Comparison of ENCODE assay signal across 13 cellular contexts in the genomic region with DNA sequence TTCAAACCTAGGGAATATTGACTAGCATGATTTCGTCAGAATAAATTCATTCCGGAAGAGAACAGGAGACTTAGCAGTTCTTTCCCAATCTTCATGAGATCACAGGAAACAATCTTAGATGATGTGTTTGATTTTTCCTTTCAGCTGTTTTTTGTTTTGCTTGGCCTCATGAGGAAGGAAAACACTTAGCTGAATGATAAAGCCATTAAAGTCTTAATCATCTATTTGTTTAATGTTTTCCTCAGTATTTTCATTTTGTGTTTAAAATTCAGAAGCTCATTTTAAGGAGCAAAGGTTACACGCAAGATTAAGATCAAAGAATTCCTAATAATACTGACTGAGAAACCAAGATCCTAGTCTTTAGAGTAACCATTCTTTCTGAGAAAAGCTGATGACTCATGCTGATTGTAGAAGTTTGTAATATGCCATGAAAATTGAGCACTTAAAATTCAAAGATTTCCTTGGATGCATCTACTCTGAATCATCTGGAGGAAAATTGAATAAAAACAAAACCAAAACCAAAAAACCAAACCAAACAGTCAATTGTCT. TPM values are rescaled to one million over a fixed set of nuclear protein-coding genes. Genes with fewer than 3 reads are reported as not detected.
DNase-seq lines count a peak whose midpoint lies in the region; ATAC-seq, FAIRE-seq and TF ChIP-seq lines count a peak whose summit lies in the region.
"Had no signal": no experiment of that assay in that cellular context is flagged by ENCODE, and none has a peak within 500 bp of the region (broad histone marks: within the 10 kb centered on the region; RNA-seq: fewer than 3 reads in every experiment).

No MANE protein-coding gene starts in this region.

- 14 to 26% methylated on average over 3 of the region's 3 CpGs for WGBS in esophagus squamous epithelium, 2 donors
- WGBS in trophoblast cell (ENCODE audit: extremely low coverage, insufficient coverage, insufficient read length): no CpG with 5 or more reads among the region's 3 CpGs
- WGBS in testis, 2 donors: 80 to 87% methylated on average over 3 of the region's 3 CpGs

- H2AK5ac ChIP-seq in trophoblast cell (ENCODE audit: low read length): no peak overlapping the region

- H3K23ac ChIP-seq in trophoblast cell (ENCODE audit: low read length): no peak overlapping the region

- H3K9me3 ChIP-seq in esophagus squamous epithelium (no peaks in the 10 kb centered on the region), trophoblast cell (ENCODE audit: insufficient read depth, low read depth, low read length) (no peaks in the 10 kb centered on the region), testis (no peaks in the 10 kb centered on the region)
- H3K9me3 ChIP-seq: thyroid gland had no signal

- no peaks in the 10 kb centered on the region for H3K27me3 Mint-ChIP-seq in activated CD4-positive, alpha-beta T cell treated with anti-CD3 and anti-CD28 coated beads, Interleukin-2, amount 10 ng/mL, durations not matched to agents 7 days and 5 days
- H3K27me3 Mint-ChIP-seq: activated naive CD4-positive, alpha-beta T cell treated with anti-CD3 and anti-CD28 coated beads, Interleukin-2, amount 10 ng/mL, durations not matched to agents 7 days and 5 days had no signal

- H4K91ac ChIP-seq in trophoblast cell (ENCODE audit: low read depth, low read length): no peak overlapping the region

- POLR2A ChIA-PET in activated CD4-positive, alpha-beta T cell treated with anti-CD3 and anti-CD28 coated beads, Interleukin-2, amount 10 ng/mL, durations not matched to agents 7 days and 5 days (lab: Charles Lee): interaction anchor here (0.6 to 1.0 kb wide), 2 partner anchors 15 to 27 kb away, joined by 3 read pairs; no protein-coding TSS in a partner anchor

- no peak overlapping the region for H2BK120ac ChIP-seq in trophoblast cell (ENCODE audit: insufficient read depth, low read length, poor library complexity)

- no peak overlapping the region for H3K14ac ChIP-seq in trophoblast cell (ENCODE audit: low read length)

- H3K4me1 Mint-ChIP-seq in activated CD4-positive, alpha-beta T cell treated with anti-CD3 and anti-CD28 coated beads, Interleukin-2, amount 10 ng/mL, durations not matched to agents 7 days and 5 days: peaks cover 18% of the 10 kb centered on the region

- no peaks in the 10 kb centered on the region for H3K9me3 Mint-ChIP-seq in activated CD4-positive, alpha-beta T cell treated with anti-CD3 and anti-CD28 coated beads, Interleukin-2, amount 10 ng/mL, durations not matched to agents 7 days and 5 days
- H3K9me3 Mint-ChIP-seq: activated naive CD4-positive, alpha-beta T cell treated with anti-CD3 and anti-CD28 coated beads, Interleukin-2, amount 10 ng/mL, durations not matched to agents 7 days and 5 days had no signal

- peak overlapping the region in 3 of 4 donors; percentile 27 to 42 (median 36) for H3K27ac ChIP-seq in esophagus squamous epithelium
- H3K27ac ChIP-seq in trophoblast cell (ENCODE audit: low read depth, low read length): no peak overlapping the region
- no peak overlapping the region for H3K27ac ChIP-seq in testis
- H3K27ac ChIP-seq: thyroid gland, VCaP had no signal

- TF ChIP-seq CTCF in esophagus squamous epithelium (IDR thresholded peaks at IDR 0.05) (no peak), testis (IDR thresholded peaks at IDR 0.05) (no peak)

- ATAC-seq in HG03097 (IDR thresholded peaks at IDR 0.05; ENCODE audit: low FRiP score, unreplicated experiment): no peak

- no peak overlapping the region for H3K27ac Mint-ChIP-seq in activated CD4-positive, alpha-beta T cell treated with anti-CD3 and anti-CD28 coated beads, Interleukin-2, amount 10 ng/mL, durations not matched to agents 7 days and 5 days
- H3K27ac Mint-ChIP-seq: activated naive CD4-positive, alpha-beta T cell treated with anti-CD3 and anti-CD28 coated beads, Interleukin-2, amount 10 ng/mL, durations not matched to agents 7 days and 5 days had no signal

- DNase-seq in GM04504 (ENCODE audit: low read depth) (peak; percentile 76), RPMI7951 (ENCODE audit: low read depth) (peak; percentile 93), esophagus squamous epithelium (lab: John Stamatoyannopoulos, UW) (no peak), trophoblast cell (peak; percentile 18 to 88), testis (no peak), GM12891 (ENCODE audit: insufficient read length, low spot score) (no peak)
- no peak for DNase-seq in activated CD4-positive, alpha-beta T cell treated with anti-CD3 and anti-CD28 coated beads, Interleukin-2, amount 10 ng/mL, durations not matched to agents 7 days and 5 days
- DNase-seq: activated naive CD4-positive, alpha-beta T cell treated with anti-CD3 and anti-CD28 coated beads, Interleukin-2, amount 10 ng/mL, durations not matched to agents 7 days and 5 days; GDM1; stimulated activated CD4-positive, alpha-beta T cell treated with anti-CD3 and anti-CD28 coated beads, Interleukin-1b, Interleukin-23, amount 100 ng/mL, for 48 hours; thyroid gland had no signal

- H3K79me1 ChIP-seq in trophoblast cell (ENCODE audit: low read length): peaks cover 5% of the 10 kb centered on the region

- H3K4me1 ChIP-seq in esophagus squamous epithelium (peaks cover 0 to 10% (median 6%) of the 10 kb centered on the region in 3 donors), trophoblast cell (ENCODE audit: control insufficient read depth in 1 of 2, insufficient read depth in 2 of 2, low read length in 2 of 2) (peaks cover 2 to 3% of the 10 kb centered on the region in 2 experiments), testis (no peaks in the 10 kb centered on the region)
- H3K4me1 ChIP-seq: thyroid gland had no signal

- no peaks in the 10 kb centered on the region for H3K36me3 Mint-ChIP-seq in activated CD4-positive, alpha-beta T cell treated with anti-CD3 and anti-CD28 coated beads, Interleukin-2, amount 10 ng/mL, durations not matched to agents 7 days and 5 days (ENCODE audit: low read depth)
- H3K36me3 Mint-ChIP-seq: activated naive CD4-positive, alpha-beta T cell treated with anti-CD3 and anti-CD28 coated beads, Interleukin-2, amount 10 ng/mL, durations not matched to agents 7 days and 5 days had no signal

- H3K18ac ChIP-seq in trophoblast cell (ENCODE audit: low read length): no peak overlapping the region

- peaks cover 0 to 3% (median 0%) of the 10 kb centered on the region in 4 donors for H3K27me3 ChIP-seq in esophagus squamous epithelium
- H3K27me3 ChIP-seq in trophoblast cell (ENCODE audit: insufficient read depth, low read length): no peaks in the 10 kb centered on the region
- H3K27me3 ChIP-seq in testis: no peaks in the 10 kb centered on the region
- H3K27me3 ChIP-seq: thyroid gland had no signal

- no peak overlapping the region for H3K4me3 Mint-ChIP-seq in activated CD4-positive, alpha-beta T cell treated with anti-CD3 and anti-CD28 coated beads, Interleukin-2, amount 10 ng/mL, durations not matched to agents 7 days and 5 days
- H3K4me3 Mint-ChIP-seq: activated naive CD4-positive, alpha-beta T cell treated with anti-CD3 and anti-CD28 coated beads, Interleukin-2, amount 10 ng/mL, durations not matched to agents 7 days and 5 days had no signal

- H3K79me2 ChIP-seq in trophoblast cell (ENCODE audit: control insufficient read depth, insufficient read depth, low read length, poor library complexity): no peaks in the 10 kb centered on the region

- H3K36me3 ChIP-seq in esophagus squamous epithelium: no peaks in the 10 kb centered on the region
- no peaks in the 10 kb centered on the region for H3K36me3 ChIP-seq in trophoblast cell (ENCODE audit: control insufficient read depth in 1 of 2, insufficient read depth in 2 of 2, low read length in 2 of 2)
- H3K36me3 ChIP-seq in testis (ENCODE audit: low read depth, missing control alignments): no peaks in the 10 kb centered on the region
- H3K36me3 ChIP-seq: thyroid gland had no signal

- no peak overlapping the region for H2AFZ ChIP-seq in trophoblast cell (ENCODE audit: insufficient read depth, low read length, poor library complexity)

- H3K9ac ChIP-seq in trophoblast cell (ENCODE audit: low read length): no peak overlapping the region

- CTCF ChIA-PET in activated CD4-positive, alpha-beta T cell treated with anti-CD3 and anti-CD28 coated beads, Interleukin-2, amount 10 ng/mL, durations not matched to agents 7 days and 5 days (lab: Charles Lee): interaction anchor here (1.0 kb wide), 1 partner anchor 15 kb away, joined by 5 read pairs; a partner anchor contains a TSS

- no peak overlapping the region for H2BK5ac ChIP-seq in trophoblast cell (ENCODE audit: low read depth, low read length, poor library complexity)

- H3K4me2 ChIP-seq in trophoblast cell (ENCODE audit: low read length): no peak overlapping the region

- TF ChIP-seq POLR2A in esophagus squamous epithelium (IDR thresholded peaks at IDR 0.05): no peak
- TF ChIP-seq POLR2A in testis (IDR thresholded peaks at IDR 0.05): no peak
- TF ChIP-seq POLR2A in GM12891 (IDR thresholded peaks at IDR 0.05; ENCODE audit: low read depth, low read length): no peak

- intact Hi-C loops in esophagus squamous epithelium (cut with DNase I) (no loop called here), testis (cut with DNase I; ENCODE audit: low total_unique reads) (no loop called here)

- H2BK12ac ChIP-seq in trophoblast cell (ENCODE audit: low read length): peak overlapping the region; percentile 58

- no peak for FAIRE-seq in GM12891 (lab: Jason Lieb, UNC)

- H4K8ac ChIP-seq in trophoblast cell (ENCODE audit: low read depth, low read length): no peak overlapping the region

- H3K4ac ChIP-seq in trophoblast cell (ENCODE audit: low read depth, low read length): no peak overlapping the region

- no peak overlapping the region for H3K4me3 ChIP-seq in esophagus squamous epithelium
- H3K4me3 ChIP-seq in trophoblast cell (ENCODE audit: low read depth, low read length): no peak overlapping the region
- no peak overlapping the region for H3K4me3 ChIP-seq in testis
- H3K4me3 ChIP-seq: thyroid gland had no signal

- no peak overlapping the region for H4K12ac ChIP-seq in trophoblast cell (ENCODE audit: low read depth, low read length)

TF ChIP-seq in GM12891, 5 proteins besides CTCF, POLR2A, EP300 and RAD21:
- TF ChIP-seq PAX5 (IDR thresholded peaks at IDR 0.05; ENCODE audit: insufficient read depth, low read length, severe bottlenecking) (no peak), POU2F2 (IDR thresholded peaks at IDR 0.05; ENCODE audit: low read depth, low read length) (no peak), TAF1 (IDR thresholded peaks at IDR 0.05; ENCODE audit: low read depth, low read length) (no peak), SPI1 (IDR thresholded peaks at IDR 0.05; ENCODE audit: low read depth, low read length) (no peak), POLR2AphosphoS5 (IDR thresholded peaks at IDR 0.05; ENCODE audit: low read depth, low read length) (no peak)

RNA-seq across cellular contexts. Expression of a gene that starts 15.4 kb away (rescaled TPM):
- total RNA-seq in RPMI7951 (2014; rRNA removed; shearing (Covaris generic)): 31.0 and 35.2 TPM in 2 replicates
- total RNA-seq in esophagus squamous epithelium (1 to 10 TPM; 3.9 to 9.8 (median 5.3) TPM), testis (10 to 100 TPM; 13.9 to 20.2 TPM)
- 3.0 and 3.1 TPM in 2 replicates for polyA plus RNA-seq in trophoblast cell (2013)
- polyA plus RNA-seq in testis (ENCODE audit: insufficient read depth, low read depth, low replicate concordance): 5.7 TPM
- 1.4 TPM for polyA plus RNA-seq in GM12891 (2012; ENCODE audit: low read depth, missing spikeins)
- total RNA-seq in activated CD4-positive, alpha-beta T cell treated with anti-CD3 and anti-CD28 coated beads, Interleukin-2, amount 10 ng/mL, durations not matched to agents 7 days and 5 days: 1 to 10 TPM; 4.4 to 5.2 TPM

Comparison
In these comparisons a context has a peak if more than half of its experiments do, and no peak if none do; other contexts are left out.
1. DNase-seq: peak in GM04504 (single experiment), RPMI7951 (single experiment) and trophoblast cell (2 of 2); none in esophagus squamous epithelium (single experiment), testis (single experiment), GM12891 (single experiment) and activated CD4-positive, alpha-beta T cell treated with anti-CD3 and anti-CD28 coated beads, Interleukin-2, amount 10 ng/mL, durations not matched to agents 7 days and 5 days (single experiment).
2. H3K27ac ChIP-seq: peak in esophagus squamous epithelium (3 of 4); none in trophoblast cell (single experiment) and testis (0 of 2).